ENCODE assay signal across 30 cellular contexts in genomic region chr6:55469829-55470438, GRCh38.
DNase-seq lines count a peak whose midpoint lies in the region; ATAC-seq, FAIRE-seq and TF ChIP-seq lines count a peak whose summit lies in the region.
"Had no signal": no experiment of that assay in that cellular context is flagged by ENCODE, and none has a peak within 500 bp of the region (broad histone marks: within the 10 kb centered on the region; RNA-seq: fewer than 3 reads in every experiment).

No MANE protein-coding gene starts in this region.

- no peak for TF ChIP-seq CTCF in GM12878 (IDR thresholded peaks at IDR 0.05 in 2 of 3, conservative IDR thresholded peaks at IDR 0.05 in 1 of 3; ENCODE audit: control insufficient read depth in 2 of 3, extremely low read depth in 1 of 3, insufficient read depth in 1 of 3, low read depth in 3 of 3, low read length in 3 of 3)

- ATAC-seq in GM12878, result peak; percentile 41
- ATAC-seq: activated T-cell treated with anti-CD3 and anti-CD28 coated beads, Interleukin-2, amount 50 U/mL, for 72 hours; esophagus mucosa; left lobe of liver; natural killer cell treated with Interleukin-12 subunit alpha and Interleukin-12 subunit beta and Interleukin-15 and Interleukin-18, amount 100 ng/mL, for 72 hours had no signal

- WGBS in GM12878 (ENCODE audit: insufficient coverage, insufficient replicate concordance, low lambda C conversion rate, missing lambda C conversion rate), result 30% methylated on average over 6 of the region's 6 CpGs

- H3K9ac ChIP-seq in BLaER1 (no peak overlapping the region), GM12878 (ENCODE audit: control insufficient read depth, insufficient read depth, low read length) (no peak overlapping the region)
- H3K9ac ChIP-seq: parathyroid adenoma had no signal

- intact Hi-C loops in GM12878 (cut with micrococcal nuclease; ENCODE audit: unreplicated experiment), result no loop called here

- peak; percentile 2 for DNase-seq in HCEC 1CT
- DNase-seq in GM12878 (ENCODE audit: low read depth, low spot score), result no peak
- peak; percentile 3 for DNase-seq in glomerular endothelial cell (ENCODE audit: extremely low read depth, low read depth, low spot score)
- DNase-seq in pons (ENCODE audit: low spot score), result no peak
- no peak for DNase-seq in stimulated activated CD4-positive, alpha-beta T cell treated with anti-CD3 and anti-CD28 coated beads, Interleukin-4, amount 100 ng/mL, for 4 hours
- DNase-seq in globus pallidus (ENCODE audit: low spot score), result no peak
- DNase-seq in G401 (ENCODE audit: low spot score), result no peak
- DNase-seq: activated CD4-positive, alpha-beta T cell treated with anti-CD3 and anti-CD28 coated beads for 4 hours; activated naive CD4-positive, alpha-beta T cell treated with anti-CD3 and anti-CD28 coated beads, Interleukin-2, amount 10 ng/mL, durations not matched to agents 7 days and 5 days; activated T-cell treated with anti-CD3 and anti-CD28 coated beads, Interleukin-2, amount 50 U/mL, for 72 hours; anterior cingulate cortex; CD4-positive, alpha-beta memory T cell; DMS153; effector memory CD4-positive, alpha-beta T cell; head of caudate nucleus; Karpas-422; midbrain; NCI-H1092 treated with DMSO at 0.1 percent for 48 hours; NCI-H2029; PC-9; stimulated activated CD4-positive, alpha-beta T cell treated with anti-CD3 and anti-CD28 coated beads, Interleukin-1b, Interleukin-23, amount 100 ng/mL, for 48 hours; stimulated activated naive CD4-positive, alpha-beta T cell had no signal

- no peak for TF ChIP-seq POLR2A in GM12878 (IDR thresholded peaks at IDR 0.05; ENCODE audit: low read depth, low read length)

- CTCF ChIA-PET in GM12878 (lab: Yijun Ruan, JAX), result no interaction called here

- no peak for TF ChIP-seq EP300 in GM12878 (IDR thresholded peaks at IDR 0.05; ENCODE audit: borderline replicate concordance in 1 of 2, control insufficient read depth in 1 of 2, low read depth in 2 of 2, low read length in 2 of 2)

- no peak overlapping the region for H3K27ac ChIP-seq in BLaER1
- no peak overlapping the region for H3K27ac ChIP-seq in GM12878 (ENCODE audit: control insufficient read depth, insufficient read depth)
- H3K27ac ChIP-seq: parathyroid adenoma, PC-9, SJCRH30, thoracic aorta had no signal

- H4K20me1 ChIP-seq in BLaER1, result no peaks in the 10 kb centered on the region
- no peaks in the 10 kb centered on the region for H4K20me1 ChIP-seq in GM12878 (ENCODE audit: control insufficient read depth, insufficient read depth)

- BruUV-seq in GM12878 (replicated peaks; lab: Mats Ljungman, UMichigan), result no TSS peak

- H3K79me2 ChIP-seq in GM12878 (ENCODE audit: control insufficient read depth, insufficient read depth, low read length), result no peaks in the 10 kb centered on the region
- H3K79me2 ChIP-seq: parathyroid adenoma had no signal

- SMC1A ChIA-PET in GM12878 (lab: Charles Lee; ENCODE audit: uncharacterized antibody, unreplicated experiment), result no interaction called here

- peak overlapping the region; percentile 25 for H3K4me2 ChIP-seq in BLaER1
- no peak overlapping the region for H3K4me2 ChIP-seq in GM12878 (ENCODE audit: control insufficient read depth, insufficient read depth)
- H3K4me2 ChIP-seq: PC-9 had no signal

- no peak for TF ChIP-seq RAD21 in GM12878 (IDR thresholded peaks at IDR 0.05; ENCODE audit: insufficient read depth, low read depth, low read length)

- H3K4me3 ChIP-seq in BLaER1 (no peak overlapping the region), GM12878 (no peak overlapping the region)
- H3K4me3 ChIP-seq: PC-9, SJCRH30, thoracic aorta had no signal

- H3K9me3 ChIP-seq in BLaER1 (peaks cover 16% of the 10 kb centered on the region; the same call in 1 of the 2 replicates), GM12878 (replicated peaks; ENCODE audit: control insufficient read depth, insufficient read depth, low read length) (no peaks in the 10 kb centered on the region)
- H3K9me3 ChIP-seq: thoracic aorta had no signal

- no peaks in the 10 kb centered on the region for H3K27me3 ChIP-seq in BLaER1
- no peaks in the 10 kb centered on the region; a peak in 1 of 4 replicates for H3K27me3 ChIP-seq in GM12878 (replicated peaks in 1 of 2; ENCODE audit: control insufficient read depth in 2 of 2, insufficient read depth in 2 of 2, low read length in 1 of 2)
- H3K27me3 ChIP-seq: SJCRH30 had no signal

- no peaks in the 10 kb centered on the region for H3K36me3 ChIP-seq in BLaER1
- no peaks in the 10 kb centered on the region for H3K36me3 ChIP-seq in GM12878 (ENCODE audit: control insufficient read depth in 2 of 2, insufficient read depth in 2 of 2, low read length in 1 of 2)
- H3K36me3 ChIP-seq: SJCRH30, thoracic aorta had no signal

- RAD21 ChIA-PET in GM12878 (lab: Charles Lee; ENCODE audit: unreplicated experiment), result no interaction called here

- in situ Hi-C loops in GM12878 (cut with MboI) (no loop called here), G401 (cut with HindIII; ENCODE audit: low sequenced_read_pairs) (no loop called here)

- H2AFZ ChIP-seq in GM12878 (ENCODE audit: control insufficient read depth, low read depth, low read length), result no peak overlapping the region
- H2AFZ ChIP-seq: parathyroid adenoma, PC-9 had no signal

- POLR2A ChIA-PET in GM12878 (lab: Charles Lee), result no interaction called here

- H3K4me1 ChIP-seq in BLaER1, result peaks cover 10% of the 10 kb centered on the region; the same call in 1 of the 2 replicates
- no peaks in the 10 kb centered on the region for H3K4me1 ChIP-seq in GM12878 (ENCODE audit: control insufficient read depth, insufficient read depth, low read length)
- H3K4me1 ChIP-seq: parathyroid adenoma had no signal

- FAIRE-seq in GM12878 (lab: Jason Lieb, UNC), result no peak
- FAIRE-seq: G401.6 had no signal

TF ChIP-seq in GM12878, 131 proteins besides CTCF, POLR2A, EP300 and RAD21:
- TF ChIP-seq IKZF2 (IDR thresholded peaks at IDR 0.05), result no peak
- TF ChIP-seq NRF1 (conservative IDR thresholded peaks at IDR 0.05; ENCODE audit: low read depth, low read length), result no peak
- no peak for TF ChIP-seq NFXL1 (IDR thresholded peaks at IDR 0.05; ENCODE audit: borderline replicate concordance)
- no peak for TF ChIP-seq NBN (IDR thresholded peaks at IDR 0.05)
- no peak for TF ChIP-seq RFX5 (IDR thresholded peaks at IDR 0.05; ENCODE audit: low read depth, low read length)
- TF ChIP-seq TCF3 (IDR thresholded peaks at IDR 0.05; ENCODE audit: borderline replicate concordance, insufficient read depth, low read depth, low read length), result no peak
- no peak for TF ChIP-seq RELB (IDR thresholded peaks at IDR 0.05; ENCODE audit: low read depth)
- no peak for TF ChIP-seq MYB (IDR thresholded peaks at IDR 0.05; ENCODE audit: borderline replicate concordance, low read depth, low read length)
- no peak for TF ChIP-seq RUNX3 (IDR thresholded peaks at IDR 0.05; ENCODE audit: low read length)
- TF ChIP-seq, protein P1, sequence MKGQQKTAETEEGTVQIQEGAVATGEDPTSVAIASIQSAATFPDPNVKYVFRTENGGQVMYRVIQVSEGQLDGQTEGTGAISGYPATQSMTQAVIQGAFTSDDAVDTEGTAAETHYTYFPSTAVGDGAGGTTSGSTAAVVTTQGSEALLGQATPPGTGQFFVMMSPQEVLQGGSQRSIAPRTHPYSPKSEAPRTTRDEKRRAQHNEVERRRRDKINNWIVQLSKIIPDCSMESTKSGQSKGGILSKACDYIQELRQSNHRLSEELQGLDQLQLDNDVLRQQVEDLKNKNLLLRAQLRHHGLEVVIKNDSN (IDR thresholded peaks at IDR 0.05; ENCODE audit: borderline replicate concordance, extremely low read length, insufficient read depth, low read depth, low read length), result no peak
TF ChIP-seq in GM12878: peak in this region for 0.

Comparison
In these comparisons a context has a peak if more than half of its experiments do, and no peak if none do; other contexts are left out.
1. DNase-seq: peak in HCEC 1CT (single experiment) and glomerular endothelial cell (single experiment); none in GM12878 (single experiment), pons (single experiment), stimulated activated CD4-positive, alpha-beta T cell treated with anti-CD3 and anti-CD28 coated beads, Interleukin-4, amount 100 ng/mL, for 4 hours (0 of 2), globus pallidus (single experiment) and G401 (single experiment).